Comparison of ENCODE assay signal across 8 cellular contexts in the genomic region with DNA sequence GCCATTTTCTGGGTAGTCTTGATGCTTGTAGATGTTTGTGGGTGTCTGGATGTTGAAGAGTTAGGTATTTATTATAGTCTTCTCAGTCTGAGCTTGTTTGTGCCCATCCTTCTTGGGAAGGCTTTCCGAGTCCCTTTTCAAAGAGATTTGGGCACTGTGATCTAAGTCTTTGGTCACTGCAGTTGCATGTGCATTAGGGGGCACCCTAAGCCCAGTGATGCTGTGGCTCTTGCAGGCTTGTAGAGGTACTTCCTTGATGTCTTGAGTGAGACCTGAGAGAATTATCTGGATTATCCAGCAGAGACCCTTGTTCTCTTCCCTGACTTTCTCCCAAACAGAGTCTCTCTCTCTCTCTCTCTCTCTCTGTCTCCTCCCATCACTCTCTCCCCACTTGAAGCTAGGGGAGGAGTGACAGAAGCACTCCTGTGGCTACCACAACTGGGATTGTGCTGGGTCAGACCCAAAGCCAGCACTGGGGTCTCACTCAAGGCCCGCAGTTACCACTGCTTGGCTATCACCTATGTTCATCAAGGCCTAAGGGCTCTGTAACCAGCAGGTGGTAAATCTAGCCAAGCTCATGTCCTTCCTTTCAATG.
A peak's percentile ranks its signal among the peaks of the same experiment; 100 is the strongest.
DNase-seq lines count a peak whose midpoint lies in the region; ATAC-seq and TF ChIP-seq lines count a peak whose summit lies in the region.

No MANE protein-coding gene starts in this region.

- dilution Hi-C loops in mammary epithelial cell (cut with HindIII; ENCODE audit: low sequenced_read_pairs): loop anchor here (5.0 to 25.0 kb wide), 2 partner anchors 66 to 359 kb away; no protein-coding TSS in a partner anchor

- H3K4me2 ChIP-seq in mammary epithelial cell (ENCODE audit: insufficient read depth, low read depth, low read length): no peak overlapping the region

- H3K27ac ChIP-seq in mammary epithelial cell (ENCODE audit: insufficient read depth, low read depth, low read length) (no peak overlapping the region), tibial nerve (no peak overlapping the region)

- intact Hi-C loops in mammary epithelial cell (cut with micrococcal nuclease): loop anchor here (1.0 to 5.0 kb wide), 6 partner anchors 69 to 544 kb away; no protein-coding TSS in a partner anchor

- H4K20me1 ChIP-seq in mammary epithelial cell (ENCODE audit: insufficient read depth, low read length): no peaks in the 10 kb centered on the region

- no peak for ATAC-seq in HG02588 (IDR thresholded peaks at IDR 0.05; ENCODE audit: unreplicated experiment)

- no peak for TF ChIP-seq EP300 in tibial nerve (IDR thresholded peaks at IDR 0.05)

- H3K9me3 ChIP-seq in mammary epithelial cell (replicated peaks; ENCODE audit: insufficient read depth, low read length) (no peaks in the 10 kb centered on the region), tibial nerve (peaks cover 0 to 12% (median 0%) of the 10 kb centered on the region in 4 donors)

- in situ Hi-C loops in mammary epithelial cell (cut with MboI; ENCODE audit: low sequenced_read_pairs in 2 of 2): loop anchor here in 1 of 2 donors (5.0 to 10.0 kb wide), 2 partner anchors 349 to 692 kb away; no protein-coding TSS in a partner anchor

- BruUV-seq in mammary epithelial cell (replicated peaks; lab: Mats Ljungman, UMichigan): no TSS peak

- CTCF ChIA-PET in mammary epithelial cell (lab: Charles Lee; ENCODE audit: low non-redundant PET): no interaction called here

- H3K27me3 ChIP-seq in mammary epithelial cell (ENCODE audit: insufficient read depth, low read length): no peaks in the 10 kb centered on the region
- no peaks in the 10 kb centered on the region for H3K27me3 ChIP-seq in kidney epithelial cell (ENCODE audit: control insufficient read depth, insufficient read depth, low read length)
- H3K27me3 ChIP-seq in tibial nerve: no peaks in the 10 kb centered on the region

- H3K4me1 ChIP-seq in mammary epithelial cell (ENCODE audit: insufficient read depth, low read length): no peaks in the 10 kb centered on the region
- no peaks in the 10 kb centered on the region for H3K4me1 ChIP-seq in tibial nerve

- WGBS in mammary epithelial cell (ENCODE audit: low coverage, missing lambda C conversion rate): 28% methylated on average over 2 of the region's 2 CpGs
- 89 to 97% methylated on average over 2 of the region's 2 CpGs for WGBS in tibial nerve, 2 donors

- TF ChIP-seq POLR2A in tibial nerve (IDR thresholded peaks at IDR 0.05): no peak

- H3K4me3 ChIP-seq in mammary epithelial cell (replicated peaks in 1 of 3; ENCODE audit: insufficient read depth in 1 of 3, low read depth in 2 of 3, low read length in 3 of 3): no peak overlapping the region
- no peak overlapping the region for H3K4me3 ChIP-seq in kidney epithelial cell (ENCODE audit: low read depth, low read length)
- H3K4me3 ChIP-seq in tibial nerve: no peak overlapping the region

- TF ChIP-seq CTCF in GM20000 (IDR thresholded peaks at IDR 0.05; ENCODE audit: extremely low read depth, missing control alignments) (peak; percentile 39), mammary epithelial cell (conservative IDR thresholded peaks at IDR 0.05 in 1 of 2, IDR thresholded peaks at IDR 0.05 in 1 of 2; ENCODE audit: extremely low read depth in 1 of 2, insufficient read depth in 1 of 2, low read depth in 1 of 2, low read length in 2 of 2) (peak; percentile 74 to 88), kidney epithelial cell (IDR thresholded peaks at IDR 0.05; ENCODE audit: insufficient read depth, low read length, poor library complexity, severe bottlenecking) (peak; percentile 68), tibial nerve (IDR thresholded peaks at IDR 0.05) (peak in 4 of 5 experiments; percentile 22 to 59 (median 40))

- DNase-seq in DMS53 treated with DMSO at 0.1 percent for 48 hours (lab: John Stamatoyannopoulos, UW; ENCODE audit: unreplicated experiment) (peak; percentile 42), GM20000 (ENCODE audit: low spot score) (peak; percentile 30), NCI-H460 (ENCODE audit: extremely low read depth, low read depth) (peak; percentile 49), mammary epithelial cell (peak; percentile 62), kidney epithelial cell (ENCODE audit: low read depth) (peak; percentile 57), tibial nerve (ENCODE audit: low spot score in 2 of 2) (peak in 1 of 2 donors; percentile 57)
- DNase-seq in stimulated activated naive CD4-positive, alpha-beta T cell (lab: John Stamatoyannopoulos, UW): no peak

- no peak overlapping the region for H2AFZ ChIP-seq in mammary epithelial cell (ENCODE audit: low read depth, low read length)

- no peaks in the 10 kb centered on the region for H3K79me2 ChIP-seq in mammary epithelial cell (ENCODE audit: insufficient read depth, low read length)

- no peaks in the 10 kb centered on the region for H3K36me3 ChIP-seq in mammary epithelial cell (ENCODE audit: insufficient read depth, low read length)
- H3K36me3 ChIP-seq in kidney epithelial cell (ENCODE audit: control insufficient read depth, insufficient read depth, low read length): no peaks in the 10 kb centered on the region
- no peaks in the 10 kb centered on the region for H3K36me3 ChIP-seq in tibial nerve

- no peak overlapping the region for H3K9ac ChIP-seq in mammary epithelial cell (ENCODE audit: insufficient read depth, low read length)

Comparison
In these comparisons a context has a peak if more than half of its experiments do, and no peak if none do; other contexts are left out.
1. DNase-seq: peak in DMS53 treated with DMSO at 0.1 percent for 48 hours (single experiment), GM20000 (single experiment), NCI-H460 (single experiment), mammary epithelial cell (single experiment) and kidney epithelial cell (single experiment); none in stimulated activated naive CD4-positive, alpha-beta T cell (0 of 6).
2. Peak in every context shown above with its lines, with median percentiles within 50 percentile points of each other: CTCF ChIP-seq.